Comparison of ENCODE assay signal across 25 cellular contexts in the genomic region with DNA sequence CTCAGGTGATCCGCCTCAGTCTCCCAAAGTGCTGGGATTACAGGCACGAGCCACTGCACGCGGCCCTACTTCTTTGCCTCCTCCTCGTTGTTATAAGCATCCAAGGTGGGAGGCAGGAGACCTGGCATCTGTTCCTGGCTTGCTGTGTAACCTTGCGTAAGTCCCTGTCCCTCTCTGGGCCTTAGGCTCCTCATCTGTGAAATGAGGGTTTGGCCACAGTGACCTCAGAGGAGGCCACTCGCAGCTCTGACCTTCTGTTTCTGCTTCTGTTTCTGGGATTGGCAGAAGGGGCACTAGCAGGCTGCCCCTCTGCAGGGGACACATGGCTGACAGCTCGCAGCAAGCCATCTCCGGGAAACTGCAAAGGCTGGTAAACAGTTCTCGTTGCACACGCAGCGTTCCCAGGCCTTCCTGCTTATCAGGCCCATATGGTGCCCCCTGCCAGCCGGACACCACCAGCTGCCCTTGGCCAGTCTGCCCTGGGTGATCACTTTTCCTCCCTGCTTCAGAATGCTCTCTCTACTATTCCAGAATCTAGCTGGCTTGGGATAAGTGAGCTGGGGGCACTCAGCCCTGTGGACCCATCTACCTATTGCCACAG.
"Had no signal": no experiment of that assay in that cellular context is flagged by ENCODE, and none has a peak within 500 bp of the region (broad histone marks: within the 10 kb centered on the region; RNA-seq: fewer than 3 reads in every experiment).

No MANE protein-coding gene starts in this region.

- H3K27ac ChIP-seq: foreskin keratinocyte had no signal

- DNase-seq: activated B cell treated with CpG ODN at 0.5 μM for 24 hours; activated CD4-positive, alpha-beta T cell treated with anti-CD3 and anti-CD28 coated beads for 36 hours; activated CD4-positive, alpha-beta T cell treated with anti-CD3 and anti-CD28 coated beads, Interleukin-2, amount 50 U/mL, for 4 hours; activated CD8-positive, alpha-beta memory T cell treated with anti-CD3 and anti-CD28 coated beads for 24 hours; activated CD8-positive, alpha-beta memory T cell treated with anti-CD3 and anti-CD28 coated beads, Interleukin-2, amount 50 U/mL, for 4 hours; activated naive CD4-positive, alpha-beta T cell treated with Interleukin-2 at 50 U/mL for 16 hours; activated naive CD8-positive, alpha-beta T cell treated with anti-CD3 and anti-CD28 coated beads for 36 hours; activated T-cell treated with anti-CD3 and anti-CD28 coated beads, Interleukin-2, amount 50 U/mL, for 24 hours; amniotic stem cell; effector CD8-positive, alpha-beta T cell; foreskin keratinocyte; hypothalamus; left ventricle myocardium superior; mammary epithelial cell; occipital lobe; posterior cingulate gyrus; retina; stimulated activated CD4-positive, alpha-beta T cell treated with anti-CD3 and anti-CD28 coated beads, Interleukin-4, amount 100 ng/mL, for 1 hour; stimulated activated naive CD4-positive, alpha-beta T cell treated with Interleukin-2 at 50 U/mL for 16 hours; SW 1271; T-helper 17 cell had no signal

- H3K9me3 Mint-ChIP-seq: activated B cell treated with CpG ODN at 0.5 μM for 24 hours; activated naive CD8-positive, alpha-beta T cell treated with anti-CD3 and anti-CD28 coated beads for 36 hours; activated T-cell treated with anti-CD3 and anti-CD28 coated beads, Interleukin-2, amount 50 U/mL, for 24 hours; activated T-helper 17 cell treated with anti-CD3 and anti-CD28 coated beads, Interleukin-2, amount 50 U/mL, for 72 hours; dendritic cell treated with granulocyte-macrophage colony-stimulating factor and Interleukin-4, amounts not matched to agents 40 ng/mL and 50 ng/mL, for 4 days; mesothelial cell of epicardium; natural killer cell treated with Interleukin-12 subunit alpha and Interleukin-12 subunit beta and Interleukin-15 and Interleukin-18, amount 100 ng/mL, for 72 hours had no signal

- ATAC-seq: activated CD4-positive, alpha-beta T cell treated with anti-CD3 and anti-CD28 coated beads for 36 hours; activated T-helper 17 cell treated with anti-CD3 and anti-CD28 coated beads, Interleukin-2, amount 50 U/mL, for 72 hours; foreskin keratinocyte; left ventricle myocardium superior; natural killer cell treated with Interleukin-12 subunit alpha and Interleukin-12 subunit beta and Interleukin-15 and Interleukin-18, amount 100 ng/mL, for 72 hours; T-helper 17 cell had no signal

- H3K27ac Mint-ChIP-seq: activated B cell treated with CpG ODN at 0.5 μM for 24 hours; activated CD4-positive, alpha-beta T cell treated with anti-CD3 and anti-CD28 coated beads for 36 hours; activated T-cell treated with anti-CD3 and anti-CD28 coated beads, Interleukin-2, amount 50 U/mL, for 24 hours; activated T-helper 17 cell treated with anti-CD3 and anti-CD28 coated beads, Interleukin-2, amount 50 U/mL, for 72 hours; dendritic cell treated with granulocyte-macrophage colony-stimulating factor and Interleukin-4, amounts not matched to agents 40 ng/mL and 50 ng/mL, for 4 days; mesothelial cell of epicardium; natural killer cell treated with Interleukin-12 subunit alpha and Interleukin-12 subunit beta and Interleukin-15 and Interleukin-18, amount 100 ng/mL, for 72 hours; T-helper 17 cell had no signal

- H3K4me3 Mint-ChIP-seq: activated B cell treated with CpG ODN at 0.5 μM for 24 hours; activated CD4-positive, alpha-beta T cell treated with anti-CD3 and anti-CD28 coated beads for 36 hours; activated naive CD8-positive, alpha-beta T cell treated with anti-CD3 and anti-CD28 coated beads for 36 hours; activated T-cell treated with anti-CD3 and anti-CD28 coated beads, Interleukin-2, amount 50 U/mL, for 24 hours; activated T-helper 17 cell treated with anti-CD3 and anti-CD28 coated beads, Interleukin-2, amount 50 U/mL, for 72 hours; dendritic cell treated with granulocyte-macrophage colony-stimulating factor and Interleukin-4, amounts not matched to agents 40 ng/mL and 50 ng/mL, for 4 days; mesothelial cell of epicardium; natural killer cell treated with Interleukin-12 subunit alpha and Interleukin-12 subunit beta and Interleukin-15 and Interleukin-18, amount 100 ng/mL, for 72 hours; T-helper 17 cell had no signal

- H3K36me3 Mint-ChIP-seq: activated naive CD8-positive, alpha-beta T cell treated with anti-CD3 and anti-CD28 coated beads for 36 hours; mesothelial cell of epicardium; natural killer cell treated with Interleukin-12 subunit alpha and Interleukin-12 subunit beta and Interleukin-15 and Interleukin-18, amount 100 ng/mL, for 72 hours had no signal

- H3K27me3 Mint-ChIP-seq: activated CD4-positive, alpha-beta T cell treated with anti-CD3 and anti-CD28 coated beads for 36 hours; activated naive CD8-positive, alpha-beta T cell treated with anti-CD3 and anti-CD28 coated beads for 36 hours; activated T-cell treated with anti-CD3 and anti-CD28 coated beads, Interleukin-2, amount 50 U/mL, for 24 hours; activated T-helper 17 cell treated with anti-CD3 and anti-CD28 coated beads, Interleukin-2, amount 50 U/mL, for 72 hours; natural killer cell treated with Interleukin-12 subunit alpha and Interleukin-12 subunit beta and Interleukin-15 and Interleukin-18, amount 100 ng/mL, for 72 hours; T-helper 17 cell had no signal

- H3K4me1 ChIP-seq: foreskin keratinocyte had no signal
